8 cellular contexts compared by ENCODE assay signal in genomic region chr4:22129454-22130075, GRCh38.
DNase-seq lines count a peak whose midpoint lies in the region; ATAC-seq and TF ChIP-seq lines count a peak whose summit lies in the region.

No MANE protein-coding gene starts in this region.

- H3K9ac ChIP-seq in endodermal cell (ENCODE audit: extremely low read depth, low read length, poor library complexity, severe bottlenecking), result no peak overlapping the region

- H3K27ac ChIP-seq in ACC112 (ENCODE audit: low read depth, low read length) (no peak overlapping the region), endodermal cell (ENCODE audit: low read depth, low read length) (no peak overlapping the region)

- no peak overlapping the region for H3K27ac Mint-ChIP-seq in endodermal cell

- H3K9me3 Mint-ChIP-seq in endodermal cell, result peaks cover 8% of the 10 kb centered on the region

- no peaks in the 10 kb centered on the region for H3K36me3 ChIP-seq in ACC112 (ENCODE audit: insufficient read depth, low read length)
- no peaks in the 10 kb centered on the region for H3K36me3 ChIP-seq in endodermal cell (ENCODE audit: control insufficient read depth, insufficient read depth, low read length)

- no peak overlapping the region for H3K4me3 Mint-ChIP-seq in endodermal cell

- no peaks in the 10 kb centered on the region for H3K27me3 Mint-ChIP-seq in endodermal cell (ENCODE audit: insufficient read depth)

- no peak for ATAC-seq in HG03571 (IDR thresholded peaks at IDR 0.05; ENCODE audit: unreplicated experiment)
- ATAC-seq in GM21619 (IDR thresholded peaks at IDR 0.05; ENCODE audit: unreplicated experiment), result no peak

- DNase-seq in NCI-H748 (lab: John Stamatoyannopoulos, UW; ENCODE audit: unreplicated experiment) (peak; percentile 46), endodermal cell (peak; percentile 88), renal cortical epithelial cell (ENCODE audit: low read depth) (peak; percentile 49), NCI-H1930 (lab: John Stamatoyannopoulos, UW) (no peak)

- TF ChIP-seq CTCF in GM12872 (IDR thresholded peaks at IDR 0.05; ENCODE audit: insufficient read depth, low read depth, low read length) (peak; percentile 59; the same call in 2 of the 3 replicates), endodermal cell (conservative IDR thresholded peaks at IDR 0.05) (peak; percentile 86)

- peak overlapping the region; percentile 75 for H2AFZ ChIP-seq in ACC112 (ENCODE audit: low read length, unreplicated experiment)

- H3K36me3 Mint-ChIP-seq in endodermal cell (ENCODE audit: low read depth), result no peaks in the 10 kb centered on the region

- H3K4me3 ChIP-seq in ACC112 (ENCODE audit: low read depth, low read length) (no peak overlapping the region), endodermal cell (ENCODE audit: low read length) (no peak overlapping the region)

- H3K79me2 ChIP-seq in ACC112 (ENCODE audit: control insufficient read depth, insufficient read depth, low read length, unreplicated experiment), result no peaks in the 10 kb centered on the region

- peaks cover 3% of the 10 kb centered on the region for H3K4me1 ChIP-seq in ACC112 (ENCODE audit: control insufficient read depth, insufficient read depth, low read length, unreplicated experiment)
- no peaks in the 10 kb centered on the region for H3K4me1 ChIP-seq in endodermal cell (ENCODE audit: control insufficient read depth, insufficient read depth, low read length)

- H3K27me3 ChIP-seq in ACC112 (ENCODE audit: insufficient read depth, low read length) (no peaks in the 10 kb centered on the region), endodermal cell (ENCODE audit: control insufficient read depth, insufficient read depth, low read length, poor library complexity, severe bottlenecking) (no peaks in the 10 kb centered on the region)

- no peaks in the 10 kb centered on the region for H3K9me3 ChIP-seq in endodermal cell (ENCODE audit: control insufficient read depth, low read length)

- WGBS in endodermal cell (ENCODE audit: insufficient coverage in 1 of 2, insufficient read length in 1 of 2), 2 experiments, result 46 to 54% methylated on average over 8 to 12 of the region's 12 CpGs

- peaks cover 2% of the 10 kb centered on the region for H3K4me1 Mint-ChIP-seq in endodermal cell

Comparison
In these comparisons a context has a peak if more than half of its experiments do, and no peak if none do; other contexts are left out.
1. DNase-seq: peak in NCI-H748 (single experiment), endodermal cell (single experiment) and renal cortical epithelial cell (single experiment); none in NCI-H1930 (0 of 2).